Comparison of ENCODE assay signal across 24 cellular contexts in genomic region chr22:39374801-39375200, GRCh38. TPM values are rescaled to one million over a fixed set of nuclear protein-coding genes. Genes with fewer than 3 reads are reported as not detected.
A peak's percentile ranks its signal among the peaks of the same experiment; 100 is the strongest.
DNase-seq lines count a peak whose midpoint lies in the region; ATAC-seq, FAIRE-seq and TF ChIP-seq lines count a peak whose summit lies in the region.
"Had no signal": no experiment of that assay in that cellular context is flagged by ENCODE, and none has a peak within 500 bp of the region (broad histone marks: within the 10 kb centered on the region; RNA-seq: fewer than 3 reads in every experiment).

No MANE protein-coding gene starts in this region.

- in situ Hi-C loops in HepG2 (cut with HindIII; ENCODE audit: extremely low pct_ligation_motif_present, low pct_unique_long_range_greater_than_20kb) = no loop called here

- TF ChIP-seq POLR2A in HepG2 (IDR thresholded peaks at IDR 0.05; ENCODE audit: insufficient read depth in 1 of 2, low read depth in 2 of 2, low read length in 2 of 2) (no peak), right lobe of liver (IDR thresholded peaks at IDR 0.05) (no peak), GM12892 (IDR thresholded peaks at IDR 0.05; ENCODE audit: low read depth, low read length) (no peak)

- H3K27me3 ChIP-seq in liver (ENCODE audit: control insufficient read depth in 4 of 4, insufficient read depth in 4 of 4, low read length in 3 of 4) (no peaks in the 10 kb centered on the region), HepG2 (ENCODE audit: control insufficient read depth in 1 of 2, insufficient read depth in 2 of 2, low read length in 2 of 2) (peaks cover 2 to 8% of the 10 kb centered on the region in 2 experiments; a peak in 2 of 5 replicates), right lobe of liver (no peaks in the 10 kb centered on the region), neuronal stem cell (ENCODE audit: control insufficient read depth in 3 of 3, insufficient read depth in 3 of 3, low read depth in 1 of 3, low read length in 3 of 3) (no peaks in the 10 kb centered on the region)

- POLR2A ChIA-PET in HepG2 (lab: Yijun Ruan, JAX) = no interaction called here

- DNase-seq in HepG2 (ENCODE audit: low spot score) (no peak), right lobe of liver (peak; percentile 36 to 82 (median 76)), neuronal stem cell (ENCODE audit: low spot score) (no peak), sciatic nerve (ENCODE audit: low spot score) (no peak), GM12892 (ENCODE audit: insufficient read length) (no peak), ecto neural progenitor cell (ENCODE audit: low spot score) (no peak)
- DNase-seq: AML-193; C1 segment of cervical spinal cord; CD4-positive, alpha-beta memory T cell; CD4-positive, CD25-positive, alpha-beta regulatory T cell; CD8-positive, alpha-beta memory T cell; COR-L47; DMS 273 treated with DMSO at 0.1 percent for 48 hours; DMS153; DMS53; DMS79; DND-41; EL; GDM1 had no signal

- no peak overlapping the region for H3K18ac ChIP-seq in neuronal stem cell (ENCODE audit: low read length)

- TF ChIP-seq EP300 in HepG2 (IDR thresholded peaks at IDR 0.05; ENCODE audit: low read depth in 2 of 2, low read length in 2 of 2) (no peak), HepG2 (CRISPR knock-in tag; IDR thresholded peaks at IDR 0.05; ENCODE audit: borderline replicate concordance) (no peak)

- no peak overlapping the region for H3K27ac ChIP-seq in liver (ENCODE audit: low read depth in 1 of 2, low read length in 2 of 2)
- no peak overlapping the region for H3K27ac ChIP-seq in HepG2 (ENCODE audit: extremely low read length, insufficient read depth, low read length)
- no peak overlapping the region for H3K27ac ChIP-seq in right lobe of liver
- no peak overlapping the region for H3K27ac ChIP-seq in neuronal stem cell (replicated peaks; ENCODE audit: low read length)
- H3K27ac ChIP-seq: 22Rv1, A549 had no signal

- CTCF ChIA-PET in HepG2 (lab: Yijun Ruan, JAX; ENCODE audit: low intra/inter-chr PET ratio, low total read pairs) = no interaction called here

- no peak overlapping the region for H3K14ac ChIP-seq in neuronal stem cell (ENCODE audit: low read length)

- peaks cover 3 to 7% (median 3%) of the 10 kb centered on the region in 4 donors for H3K4me1 ChIP-seq in liver (ENCODE audit: control insufficient read depth in 4 of 4, insufficient read depth in 4 of 4, low read length in 3 of 4)
- no peaks in the 10 kb centered on the region for H3K4me1 ChIP-seq in HepG2 (ENCODE audit: insufficient read depth, low read length)
- H3K4me1 ChIP-seq in right lobe of liver = peaks cover 0 to 10% (median 0%) of the 10 kb centered on the region in 4 donors
- H3K4me1 ChIP-seq in neuronal stem cell (ENCODE audit: control insufficient read depth in 2 of 2, insufficient read depth in 1 of 2, low read depth in 1 of 2, low read length in 2 of 2) = no peaks in the 10 kb centered on the region
- H3K4me1 ChIP-seq: A549 had no signal

- no peak overlapping the region for H2BK15ac ChIP-seq in neuronal stem cell (ENCODE audit: low read length)

- H3K9ac ChIP-seq in liver (ENCODE audit: low read depth in 1 of 2, low read length in 2 of 2) (no peak overlapping the region), HepG2 (ENCODE audit: insufficient read depth, low read depth, low read length) (no peak overlapping the region), neuronal stem cell (ENCODE audit: low read depth, low read length, poor library complexity) (no peak overlapping the region)

- TF ChIP-seq CTCF in liver (IDR thresholded peaks at IDR 0.05; ENCODE audit: low read depth, low read length, missing input control) (no peak), HepG2 (CRISPR knock-in tag; IDR thresholded peaks at IDR 0.05) (no peak), right lobe of liver (IDR thresholded peaks at IDR 0.05) (no peak)

- no peaks in the 10 kb centered on the region for H3K9me3 ChIP-seq in liver (ENCODE audit: control insufficient read depth in 4 of 4, low read length in 3 of 4)
- peaks cover 5% of the 10 kb centered on the region; the same call in 1 of the 2 replicates for H3K9me3 ChIP-seq in HepG2 (ENCODE audit: low read length)
- H3K9me3 ChIP-seq in right lobe of liver = no peaks in the 10 kb centered on the region
- H3K9me3 ChIP-seq in neuronal stem cell (replicated peaks in 1 of 2; ENCODE audit: control insufficient read depth in 2 of 2, insufficient read depth in 1 of 2, low read depth in 1 of 2, low read length in 2 of 2) = peaks cover 2% of the 10 kb centered on the region in 2 donors
- H3K9me3 ChIP-seq: A549 had no signal

- H2AFZ ChIP-seq in HepG2 (ENCODE audit: low read length) (no peak overlapping the region), neuronal stem cell (ENCODE audit: low read length) (no peak overlapping the region)

- no peak overlapping the region for H2BK120ac ChIP-seq in neuronal stem cell (ENCODE audit: low read depth, low read length)

- 57% methylated on average over 8 of the region's 8 CpGs for WGBS in liver
- no CpG with 5 or more reads among the region's 8 CpGs for WGBS in HepG2 (ENCODE audit: low lambda C conversion rate)
- WGBS in right lobe of liver (ENCODE audit: insufficient coverage, low coverage, low lambda C conversion rate, missing lambda C conversion rate) = 49% methylated on average over 2 of the region's 8 CpGs
- WGBS in neuronal stem cell (ENCODE audit: extremely low coverage in 2 of 2, insufficient read length in 2 of 2, insufficient replicate concordance in 1 of 2), 2 donors = no CpG with 5 or more reads among the region's 8 CpGs

- BruUV-seq in HepG2 (replicated peaks; lab: Mats Ljungman, UMichigan) = no TSS peak

- ATAC-seq in HepG2 (no peak), right lobe of liver (peak; percentile 81 to 97 (median 88)), sciatic nerve (peak; percentile 14), GM18870 (IDR thresholded peaks at IDR 0.05; ENCODE audit: unreplicated experiment) (no peak)
- ATAC-seq: A549, GM12878 had no signal

- no peak overlapping the region for H3K4me3 ChIP-seq in liver (ENCODE audit: low read depth in 1 of 3, low read length in 3 of 3)
- H3K4me3 ChIP-seq in HepG2 (replicated peaks in 1 of 3; ENCODE audit: insufficient read depth in 1 of 3, low read depth in 2 of 3, low read length in 3 of 3) = no peak overlapping the region
- H3K4me3 ChIP-seq in right lobe of liver = no peak overlapping the region
- H3K4me3 ChIP-seq in neuronal stem cell (ENCODE audit: low read length in 2 of 2) = peak overlapping the region in 1 of 2 donors; percentile 22
- H3K4me3 ChIP-seq: A549, GM12878 had no signal

- no peak overlapping the region for H2BK5ac ChIP-seq in neuronal stem cell (ENCODE audit: low read length)

- H3K79me1 ChIP-seq in neuronal stem cell (ENCODE audit: low read depth, low read length) = no peaks in the 10 kb centered on the region

- TF ChIP-seq RAD21 in liver (IDR thresholded peaks at IDR 0.05) (no peak), HepG2 (CRISPR knock-in tag; IDR thresholded peaks at IDR 0.05) (no peak)

- no peak overlapping the region for H3K4me2 ChIP-seq in HepG2 (ENCODE audit: low read depth, low read length)
- no peak overlapping the region for H3K4me2 ChIP-seq in neuronal stem cell (ENCODE audit: insufficient read depth, low read length, poor library complexity, severe bottlenecking)
- H3K4me2 ChIP-seq: A549 had no signal

- no peak overlapping the region for H3K4ac ChIP-seq in neuronal stem cell (ENCODE audit: low read length)

- intact Hi-C loops in HepG2 (cut with micrococcal nuclease; ENCODE audit: unreplicated experiment) (no loop called here), right lobe of liver (cut with DNase I) (no loop called here), sciatic nerve (cut with DNase I) (no loop called here)

- peak overlapping the region; percentile 32 for H4K8ac ChIP-seq in neuronal stem cell (ENCODE audit: low read depth, low read length)

- no peaks in the 10 kb centered on the region for H3K79me2 ChIP-seq in HepG2 (ENCODE audit: insufficient read depth, low read length)

- no peak overlapping the region for H3K23ac ChIP-seq in neuronal stem cell (ENCODE audit: low read depth, low read length, poor library complexity)

- no peak overlapping the region for H2BK12ac ChIP-seq in neuronal stem cell (ENCODE audit: low read length)

- H4K91ac ChIP-seq in neuronal stem cell (ENCODE audit: low read depth, low read length, poor library complexity) = no peak overlapping the region

- H4K20me1 ChIP-seq in HepG2 (ENCODE audit: insufficient read depth, low read length) = no peaks in the 10 kb centered on the region

- H3K36me3 ChIP-seq in liver (ENCODE audit: control insufficient read depth in 4 of 4, insufficient read depth in 3 of 4, low read depth in 1 of 4, low read length in 3 of 4) = no peaks in the 10 kb centered on the region
- H3K36me3 ChIP-seq in HepG2 (replicated peaks in 1 of 2; ENCODE audit: control insufficient read depth in 1 of 2, insufficient read depth in 2 of 2, low read length in 2 of 2) = no peaks in the 10 kb centered on the region
- no peaks in the 10 kb centered on the region for H3K36me3 ChIP-seq in right lobe of liver
- H3K36me3 ChIP-seq in neuronal stem cell (replicated peaks in 1 of 2; ENCODE audit: control insufficient read depth in 2 of 2, insufficient read depth in 2 of 2, low read length in 2 of 2) = peaks cover 21% of the 10 kb centered on the region in 2 donors

- H2AK5ac ChIP-seq in neuronal stem cell (ENCODE audit: low read depth, low read length) = no peak overlapping the region

- FAIRE-seq in HepG2 (lab: Jason Lieb, UNC) = no peak
- FAIRE-seq in GM12892 (lab: Jason Lieb, UNC) = no peak
- FAIRE-seq: A549, GM12878 had no signal

RNA-seq across cellular contexts. Expression of gene TAB1, which starts 24.8 kb away (rescaled TPM):
- total RNA-seq in liver = 10 to 100 TPM; 11.6 to 12.8 TPM
- polyA plus RNA-seq in liver = 1 to 10 TPM; 5.6 to 9.9 TPM
- total RNA-seq in HepG2 (2016; rRNA removed; fragmentation: Illumina TruSeq; extraction: Trizol) = 12.8 and 14.3 TPM in 2 replicates
- 2.3 and 2.9 TPM in 2 replicates for total RNA-seq in HepG2 (2016; cell fraction: cytosol; rRNA removed; fragmentation: Illumina TruSeq; extraction: Trizol; ENCODE audit: low read depth)
- total RNA-seq in HepG2 (2016; cell fraction: insoluble cytoplasmic fraction; rRNA removed; fragmentation: Illumina TruSeq; extraction: Trizol) = 11.6 and 13.1 TPM in 2 replicates
- 4.8 and 4.9 TPM in 2 replicates for total RNA-seq in HepG2 (2016; cell fraction: membrane; rRNA removed; fragmentation: Illumina TruSeq; extraction: Trizol)
- 11.8 and 13.5 TPM in 2 replicates for total RNA-seq in HepG2 (2016; cell fraction: nucleus; rRNA removed; fragmentation: Illumina TruSeq; extraction: Trizol)
- polyA plus RNA-seq in HepG2 (2011; rRNA removed) = 15.9 and 22.2 TPM in 2 replicates
- polyA plus RNA-seq in HepG2 (2011; cell fraction: cytosol; rRNA removed) = 11.2 and 19.2 TPM in 2 replicates
- polyA plus RNA-seq in HepG2 (2011; cell fraction: nucleus; rRNA removed) = 47.3 and 47.9 TPM in 2 replicates
- 12.7 and 15.0 TPM in 2 replicates for polyA plus RNA-seq in HepG2 (2012)
- 1.2 and 1.7 TPM in 2 replicates for polyA plus RNA-seq in HepG2 (2016; cell fraction: cytosol; fragmentation: Illumina TruSeq; extraction: Trizol; ENCODE audit: low read depth)
- polyA plus RNA-seq in HepG2 (2016; cell fraction: insoluble cytoplasmic fraction; fragmentation: Illumina TruSeq; extraction: Trizol; ENCODE audit: low read depth) = 11.3 and 13.8 TPM in 2 replicates
- polyA plus RNA-seq in HepG2 (2016; cell fraction: membrane; fragmentation: Illumina TruSeq; extraction: Trizol; ENCODE audit: low read depth) = 3.3 and 3.4 TPM in 2 replicates
- polyA plus RNA-seq in HepG2 (2016; cell fraction: nucleus; fragmentation: Illumina TruSeq; extraction: Trizol; ENCODE audit: insufficient read depth, low read depth) = 22.8 and 23.0 TPM in 2 replicates
- polyA minus RNA-seq in HepG2 (2011; rRNA and poly(A)+ RNA removed; ENCODE audit: low replicate concordance) = 12.7 and 34.2 TPM in 2 replicates
- 9.8 and 12.7 TPM in 2 replicates for polyA minus RNA-seq in HepG2 (2011; cell fraction: cytosol; rRNA and poly(A)+ RNA removed)
- 14.4 and 15.1 TPM in 2 replicates for polyA minus RNA-seq in HepG2 (2011; cell fraction: nucleus; rRNA and poly(A)+ RNA removed)
- total RNA-seq in right lobe of liver = 10 to 100 TPM in 4 of 6 experiments, 1 to 10 TPM in 2; 8.9 to 17.0 (median 11.1) TPM
- polyA plus RNA-seq in neuronal stem cell (2013, experiment 1 of 2) = 25.7 TPM
- 24.2 TPM for polyA plus RNA-seq in neuronal stem cell (2013, experiment 2 of 2)
- 42.0 TPM for total RNA-seq in sciatic nerve
- polyA plus RNA-seq in GM12892 (2012; ENCODE audit: missing spikeins) = 6.8 TPM

RNA-seq across cellular contexts. Expression of gene SYNGR1, which starts 25.0 kb away (rescaled TPM):
- total RNA-seq in liver (10 to 100 TPM in 1 of 2 donors, 1 to 10 TPM in 1; 1.8 to 21.9 TPM), HepG2 (2016; rRNA removed; fragmentation: Illumina TruSeq; extraction: Trizol) (0.27 TPM in 1 of 2 replicates, not detected in the other), right lobe of liver (1 to 10 TPM in 5 of 6 experiments, under 1 TPM in 1; 0.74 to 3.2 (median 2.2) TPM), sciatic nerve (52.9 TPM)
- polyA plus RNA-seq in liver (1 to 10 TPM; 3.6 to 6.7 TPM), HepG2 (2011; rRNA removed) (2.7 and 3.3 TPM in 2 replicates)
- total RNA-seq in HepG2 (2016; cell fraction: cytosol; rRNA removed; fragmentation: Illumina TruSeq; extraction: Trizol; ENCODE audit: low read depth) = 0.71 TPM in 2 replicates
- 0.21 and 0.39 TPM in 2 replicates for total RNA-seq in HepG2 (2016; cell fraction: insoluble cytoplasmic fraction; rRNA removed; fragmentation: Illumina TruSeq; extraction: Trizol)
- 0.19 and 0.48 TPM in 2 replicates for total RNA-seq in HepG2 (2016; cell fraction: membrane; rRNA removed; fragmentation: Illumina TruSeq; extraction: Trizol)
- total RNA-seq in HepG2 (2016; cell fraction: nucleus; rRNA removed; fragmentation: Illumina TruSeq; extraction: Trizol) = 0.25 TPM in 1 of 2 replicates, not detected in the other
- 2.1 and 3.4 TPM in 2 replicates for polyA plus RNA-seq in HepG2 (2011; cell fraction: cytosol; rRNA removed)
- 4.6 and 7.5 TPM in 2 replicates for polyA plus RNA-seq in HepG2 (2011; cell fraction: nucleus; rRNA removed)
- 2.1 and 2.8 TPM in 2 replicates for polyA plus RNA-seq in HepG2 (2012)
- polyA plus RNA-seq in HepG2 (2016; cell fraction: cytosol; fragmentation: Illumina TruSeq; extraction: Trizol; ENCODE audit: low read depth) = 1.6 and 1.8 TPM in 2 replicates
- 0.53 and 1.0 TPM in 2 replicates for polyA plus RNA-seq in HepG2 (2016; cell fraction: insoluble cytoplasmic fraction; fragmentation: Illumina TruSeq; extraction: Trizol; ENCODE audit: low read depth)
- polyA plus RNA-seq in HepG2 (2016; cell fraction: membrane; fragmentation: Illumina TruSeq; extraction: Trizol; ENCODE audit: low read depth) = 0.81 and 1.6 TPM in 2 replicates
- polyA plus RNA-seq in HepG2 (2016; cell fraction: nucleus; fragmentation: Illumina TruSeq; extraction: Trizol; ENCODE audit: insufficient read depth, low read depth) = 1.7 and 2.3 TPM in 2 replicates
- polyA minus RNA-seq in HepG2 (2011; rRNA and poly(A)+ RNA removed; ENCODE audit: low replicate concordance) = 0.82 and 3.0 TPM in 2 replicates
- 1.2 TPM in 1 of 2 replicates, not detected in the other for polyA minus RNA-seq in HepG2 (2011; cell fraction: cytosol; rRNA and poly(A)+ RNA removed)
- polyA minus RNA-seq in HepG2 (2011; cell fraction: nucleus; rRNA and poly(A)+ RNA removed) = 0.77 and 1.6 TPM in 2 replicates
- 27.7 TPM for polyA plus RNA-seq in neuronal stem cell (2013, experiment 1 of 2)
- 26.2 TPM for polyA plus RNA-seq in neuronal stem cell (2013, experiment 2 of 2)
- 3.1 TPM for polyA plus RNA-seq in GM12892 (2012; ENCODE audit: missing spikeins)
- total RNA-seq: CD4-positive, alpha-beta memory T cell had no signal

RNA-seq across cellular contexts. Expression of gene RPL3, which starts 55.4 kb away (rescaled TPM):
- total RNA-seq in liver = 1,000 to 10,000 TPM in 1 of 2 donors, 100 to 1,000 TPM in 1; 998 to 1,767 TPM
- polyA plus RNA-seq in liver = 1,000 to 10,000 TPM in 1 of 2 donors, 100 to 1,000 TPM in 1; 580 to 1,370 TPM
- total RNA-seq in HepG2 (2016; rRNA removed; fragmentation: Illumina TruSeq; extraction: Trizol) = 1,051 and 1,499 TPM in 2 replicates
- total RNA-seq in HepG2 (2016; cell fraction: cytosol; rRNA removed; fragmentation: Illumina TruSeq; extraction: Trizol; ENCODE audit: low read depth) = 1,087 and 1,361 TPM in 2 replicates
- 1,096 and 1,452 TPM in 2 replicates for total RNA-seq in HepG2 (2016; cell fraction: insoluble cytoplasmic fraction; rRNA removed; fragmentation: Illumina TruSeq; extraction: Trizol)
- total RNA-seq in HepG2 (2016; cell fraction: membrane; rRNA removed; fragmentation: Illumina TruSeq; extraction: Trizol) = 2,264 and 2,553 TPM in 2 replicates
- 614 and 672 TPM in 2 replicates for total RNA-seq in HepG2 (2016; cell fraction: nucleus; rRNA removed; fragmentation: Illumina TruSeq; extraction: Trizol)
- 3,218 and 3,279 TPM in 2 replicates for polyA plus RNA-seq in HepG2 (2011; rRNA removed)
- 5,445 and 6,556 TPM in 2 replicates for polyA plus RNA-seq in HepG2 (2011; cell fraction: cytosol; rRNA removed)
- polyA plus RNA-seq in HepG2 (2011; cell fraction: nucleus; rRNA removed) = 1,725 and 2,021 TPM in 2 replicates
- polyA plus RNA-seq in HepG2 (2012) = 2,306 and 3,237 TPM in 2 replicates
- polyA plus RNA-seq in HepG2 (2016; cell fraction: cytosol; fragmentation: Illumina TruSeq; extraction: Trizol; ENCODE audit: low read depth) = 2,660 and 3,068 TPM in 2 replicates
- polyA plus RNA-seq in HepG2 (2016; cell fraction: insoluble cytoplasmic fraction; fragmentation: Illumina TruSeq; extraction: Trizol; ENCODE audit: low read depth) = 2,953 and 3,012 TPM in 2 replicates
- polyA plus RNA-seq in HepG2 (2016; cell fraction: membrane; fragmentation: Illumina TruSeq; extraction: Trizol; ENCODE audit: low read depth) = 4,441 and 4,891 TPM in 2 replicates
- polyA plus RNA-seq in HepG2 (2016; cell fraction: nucleus; fragmentation: Illumina TruSeq; extraction: Trizol; ENCODE audit: insufficient read depth, low read depth) = 1,802 and 1,847 TPM in 2 replicates
- polyA minus RNA-seq in HepG2 (2011; rRNA and poly(A)+ RNA removed; ENCODE audit: low replicate concordance) = 2,170 and 2,278 TPM in 2 replicates
- polyA minus RNA-seq in HepG2 (2011; cell fraction: cytosol; rRNA and poly(A)+ RNA removed) = 946 and 956 TPM in 2 replicates
- polyA minus RNA-seq in HepG2 (2011; cell fraction: nucleus; rRNA and poly(A)+ RNA removed) = 510 and 805 TPM in 2 replicates
- total RNA-seq in right lobe of liver = 100 to 1,000 TPM; 648 to 905 (median 743) TPM
- 3,109 TPM for polyA plus RNA-seq in neuronal stem cell (2013, experiment 1 of 2)
- polyA plus RNA-seq in neuronal stem cell (2013, experiment 2 of 2) = 3,051 TPM
- 1,341 TPM for total RNA-seq in sciatic nerve
- polyA plus RNA-seq in GM12892 (2012; ENCODE audit: missing spikeins) = 4,953 TPM

Comparison
In these comparisons a context has a peak if more than half of its experiments do, and no peak if none do; other contexts are left out.
1. ATAC-seq: peak in right lobe of liver (4 of 4) and sciatic nerve (single experiment); none in HepG2 (single experiment) and GM18870 (single experiment).
2. DNase-seq: peak in right lobe of liver (3 of 3); none in HepG2 (single experiment), neuronal stem cell (single experiment), sciatic nerve (single experiment), GM12892 (single experiment) and ecto neural progenitor cell (single experiment).